In genomic region chr17:75392559-75392958, GRCh38 we compare ENCODE assay signal across 12 cellular contexts. TPM values are rescaled to one million over a fixed set of nuclear protein-coding genes. Genes with fewer than 3 reads are reported as not detected.
DNase-seq lines count a peak whose midpoint lies in the region; ATAC-seq and TF ChIP-seq lines count a peak whose summit lies in the region.
"Had no signal": no experiment of that assay in that cellular context is flagged by ENCODE, and none has a peak within 500 bp of the region (broad histone marks: within the 10 kb centered on the region; RNA-seq: fewer than 3 reads in every experiment).

No MANE protein-coding gene starts in this region.

- TF ChIP-seq POLR2A in body of pancreas (IDR thresholded peaks at IDR 0.05) = no peak

- peak overlapping the region; percentile 94 for H3K4me3 Mint-ChIP-seq in WTC11

- DNase-seq in NCI-H1105 treated with DMSO at 0.1 percent for 48 hours (lab: John Stamatoyannopoulos, UW) = peak; percentile 24
- DNase-seq in NCI-H1105 (lab: John Stamatoyannopoulos, UW) = no peak
- DNase-seq in WTC11 (ENCODE audit: low spot score) = no peak
- DNase-seq in fibroblast of mammary gland (ENCODE audit: low read depth) = no peak
- DNase-seq in retinal pigment epithelial cell (ENCODE audit: low read depth) = no peak
- no peak for DNase-seq in NCI-H1694 treated with DMSO at 0.1 percent for 48 hours (lab: John Stamatoyannopoulos, UW)
- DNase-seq in body of pancreas = no peak
- DNase-seq in GM10266 (ENCODE audit: extremely low spot score) = no peak
- DNase-seq: 8988T; activated gamma-delta T cell treated with Interleukin-2 at 50 U/mL for 16 hours; stimulated activated CD4-positive, alpha-beta T cell treated with anti-CD3 and anti-CD28 coated beads, Interleukin-2, amount 100 ng/mL, for 48 hours had no signal

- H3K9me3 ChIP-seq in body of pancreas = no peaks in the 10 kb centered on the region
- H3K9me3 ChIP-seq: SJSA1 had no signal

- H3K27ac ChIP-seq in body of pancreas = peak overlapping the region in 1 of 4 donors; percentile 78
- H3K27ac ChIP-seq: SJSA1 had no signal

- H3K4me1 ChIP-seq in body of pancreas = peaks cover 36% of the 10 kb centered on the region

- 45 to 53% methylated on average over 3 of the region's 3 CpGs for WGBS in body of pancreas, 2 donors

- intact Hi-C loops in body of pancreas (cut with DNase I) = no loop called here

- no peak for TF ChIP-seq CTCF in WTC11 (IDR thresholded peaks at IDR 0.05)
- no peak for TF ChIP-seq CTCF in fibroblast of mammary gland (conservative IDR thresholded peaks at IDR 0.05; ENCODE audit: control insufficient read depth, insufficient read depth, low read depth, low read length)
- no peak for TF ChIP-seq CTCF in retinal pigment epithelial cell (conservative IDR thresholded peaks at IDR 0.05; ENCODE audit: low read depth, low read length)
- no peak for TF ChIP-seq CTCF in body of pancreas (IDR thresholded peaks at IDR 0.05)
- no peak for TF ChIP-seq CTCF in GM10266 (IDR thresholded peaks at IDR 0.05; ENCODE audit: control insufficient read depth, insufficient read depth, low read depth, missing control alignments)

- H3K27me3 Mint-ChIP-seq in WTC11 (ENCODE audit: low read depth) = peaks cover 2% of the 10 kb centered on the region; the same call in 1 of the 2 replicates

- H3K9me3 Mint-ChIP-seq in WTC11 = no peaks in the 10 kb centered on the region

- peak overlapping the region; percentile 85 for H3K4me3 ChIP-seq in fibroblast of mammary gland (ENCODE audit: control insufficient read depth, low read depth, low read length)
- H3K4me3 ChIP-seq in retinal pigment epithelial cell (ENCODE audit: low read length) = peak overlapping the region; percentile 61
- no peak overlapping the region for H3K4me3 ChIP-seq in body of pancreas

- POLR2A ChIA-PET in WTC11 (lab: Charles Lee) = interaction anchor here (0.7 to 1.9 kb wide), 3 partner anchors 8 to 380 kb away, joined by 3 to 7 read pairs (median 3); partner anchors contain the start of genes MIF4GD and MRPL58

- H3K27me3 ChIP-seq in body of pancreas = no peaks in the 10 kb centered on the region
- H3K27me3 ChIP-seq: SJSA1 had no signal

- peaks cover 42% of the 10 kb centered on the region for H3K4me1 Mint-ChIP-seq in WTC11

- CTCF ChIA-PET in WTC11 (lab: Charles Lee) = interaction anchor here (0.6 to 2.9 kb wide), 4 partner anchors 18 to 103 kb away, joined by 3 to 34 read pairs (median 18); partner anchors contain the start of gene SLC25A19

- ATAC-seq in WTC11 = no peak
- ATAC-seq in body of pancreas = no peak

- H3K27ac Mint-ChIP-seq in WTC11 = peak overlapping the region; percentile 47

- H3K36me3 ChIP-seq in body of pancreas (replicated peaks in 1 of 2; ENCODE audit: insufficient read depth in 1 of 2, low read depth in 2 of 2) = no peaks in the 10 kb centered on the region

- peaks cover 17% of the 10 kb centered on the region; the same call in 1 of the 2 replicates for H3K36me3 Mint-ChIP-seq in WTC11

TF ChIP-seq in WTC11, 78 proteins besides CTCF, POLR2A, EP300 and RAD21 (continues in another document):
- TF ChIP-seq RELA (CRISPR knock-in tag; IDR thresholded peaks at IDR 0.05; ENCODE audit: borderline replicate concordance) (no peak), ZNF532 (CRISPR knock-in tag; IDR thresholded peaks at IDR 0.05; ENCODE audit: borderline replicate concordance) (no peak), ZNF232 (CRISPR knock-in tag; IDR thresholded peaks at IDR 0.05) (no peak), ATF6 (CRISPR knock-in tag; IDR thresholded peaks at IDR 0.05) (no peak), CREM (CRISPR knock-in tag; IDR thresholded peaks at IDR 0.05) (no peak), ZBTB21 (CRISPR knock-in tag; IDR thresholded peaks at IDR 0.05; ENCODE audit: borderline replicate concordance) (no peak), ZNF138 (CRISPR knock-in tag; conservative IDR thresholded peaks at IDR 0.05) (no peak), TCF7 (CRISPR knock-in tag; IDR thresholded peaks at IDR 0.05; ENCODE audit: low read depth) (no peak), FOXP4 (CRISPR knock-in tag; IDR thresholded peaks at IDR 0.05) (no peak), ZNF512 (CRISPR knock-in tag; IDR thresholded peaks at IDR 0.05; ENCODE audit: borderline replicate concordance) (no peak), GRHL2 (CRISPR knock-in tag; IDR thresholded peaks at IDR 0.05; ENCODE audit: insufficient replicate concordance, severe bottlenecking) (no peak), NFATC4 (CRISPR knock-in tag; IDR thresholded peaks at IDR 0.05) (no peak)

RNA-seq across cellular contexts. Expression of gene GRB2, which starts 12.9 kb away (rescaled TPM):
- total RNA-seq in WTC11 (2021) (82.9 to 93.3 TPM (median 92.6 TPM) in 3 replicates), body of pancreas (100 to 1,000 TPM in 1 of 2 donors, 10 to 100 TPM in 1; 51.9 to 118 TPM)

Comparison
In these comparisons a context has a peak if more than half of its experiments do, and no peak if none do; other contexts are left out.
1. H3K4me3 ChIP-seq: peak in fibroblast of mammary gland (single experiment) and retinal pigment epithelial cell (single experiment); none in body of pancreas (0 of 2).